ENCODE assay signal across 9 cellular contexts in the genomic region with DNA sequence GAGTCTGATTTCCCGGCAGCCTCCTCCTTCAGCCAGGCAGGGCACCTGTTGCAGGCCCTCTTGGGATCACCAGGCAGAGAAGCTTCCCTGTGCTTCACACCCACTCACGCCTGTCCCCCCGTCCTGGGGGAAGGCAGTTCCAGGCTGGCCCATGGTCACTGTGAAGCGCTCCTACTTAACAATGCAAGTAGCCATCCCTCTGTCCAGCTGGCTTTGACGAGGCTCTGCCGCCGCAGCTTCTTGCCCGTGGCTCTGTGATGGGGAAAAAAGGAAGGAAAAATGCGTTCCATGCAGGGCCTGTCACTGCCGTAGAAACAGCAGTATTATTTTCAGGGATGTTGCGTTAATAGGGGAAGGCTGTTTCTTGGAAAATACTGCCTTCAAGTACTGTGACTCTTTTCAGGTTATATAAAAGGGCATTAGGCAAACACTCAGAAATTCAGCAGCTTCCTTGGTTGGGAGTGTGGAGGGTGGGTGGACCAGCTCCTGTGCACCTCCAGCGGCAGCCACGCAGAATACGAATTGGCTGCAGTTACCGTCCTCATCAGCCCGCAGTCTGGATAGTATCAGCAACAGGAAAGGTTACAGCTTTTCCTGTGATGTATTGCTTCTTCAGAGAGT.
DNase-seq lines count a peak whose midpoint lies in the region; ATAC-seq and TF ChIP-seq lines count a peak whose summit lies in the region.
"Had no signal": no experiment of that assay in that cellular context is flagged by ENCODE, and none has a peak within 500 bp of the region (broad histone marks: within the 10 kb centered on the region; RNA-seq: fewer than 3 reads in every experiment).

No MANE protein-coding gene starts in this region.

- H3K36me3 ChIP-seq in fibroblast of lung (ENCODE audit: control insufficient read depth, insufficient read depth, low read length): no peaks in the 10 kb centered on the region
- H3K36me3 ChIP-seq in urinary bladder (ENCODE audit: insufficient read depth): no peaks in the 10 kb centered on the region

- H4K20me1 ChIP-seq in fibroblast of lung (ENCODE audit: control insufficient read depth, extremely low read depth, insufficient read depth, low read length): no peaks in the 10 kb centered on the region

- no peaks in the 10 kb centered on the region for H3K9me3 ChIP-seq in fibroblast of lung (ENCODE audit: control insufficient read depth, insufficient read depth, low read depth, low read length)

- H3K27me3 Mint-ChIP-seq in nephron progenitor cell (ENCODE audit: low read depth, poor library complexity): no peaks in the 10 kb centered on the region

- DNase-seq in DMS53 (lab: John Stamatoyannopoulos, UW) (peak; percentile 55), DMS53 treated with DMSO at 0.1 percent for 48 hours (lab: John Stamatoyannopoulos, UW; ENCODE audit: unreplicated experiment) (no peak), fibroblast of lung (ENCODE audit: low read depth in 2 of 2) (peak; percentile 60 to 70), nephron progenitor cell (no peak), activated gamma-delta T cell (lab: John Stamatoyannopoulos, UW) (no peak), cerebellum (ENCODE audit: low spot score) (no peak)

- H3K36me3 Mint-ChIP-seq in nephron progenitor cell (ENCODE audit: low read depth): peaks cover 8% of the 10 kb centered on the region

- H3K4me3 ChIP-seq in fibroblast of lung (replicated peaks in 1 of 4; ENCODE audit: control extremely low read depth in 1 of 4, insufficient read depth in 1 of 4, low read depth in 3 of 4, low read length in 4 of 4) (peak overlapping the region in 2 of 4 experiments; percentile 17 to 27), urinary bladder (ENCODE audit: low read depth, low read length) (no peak overlapping the region)

- H3K4me2 ChIP-seq in fibroblast of lung (ENCODE audit: extremely low read depth, insufficient read depth, low read length): peak overlapping the region; percentile 84

- peaks cover 80% of the 10 kb centered on the region for H3K4me1 Mint-ChIP-seq in nephron progenitor cell

- H3K9ac ChIP-seq in fibroblast of lung (ENCODE audit: insufficient read depth, low read length): no peak overlapping the region

- H3K27me3 ChIP-seq in fibroblast of lung (ENCODE audit: control insufficient read depth, insufficient read depth, low read length): no peaks in the 10 kb centered on the region

- TF ChIP-seq CTCF in fibroblast of lung (conservative IDR thresholded peaks at IDR 0.05 in 1 of 2, IDR thresholded peaks at IDR 0.05 in 1 of 2; ENCODE audit: low read depth in 1 of 2, low read length in 2 of 2) (peak; percentile 74 to 78), nephron progenitor cell (IDR thresholded peaks at IDR 0.05) (no peak)

- H3K27ac ChIP-seq in fibroblast of lung (ENCODE audit: insufficient read depth, low read length) (peak overlapping the region; percentile 35), urinary bladder (ENCODE audit: low read depth) (peak overlapping the region; percentile 63)
- H3K27ac ChIP-seq: 22Rv1 had no signal

- no peaks in the 10 kb centered on the region for H3K79me2 ChIP-seq in fibroblast of lung (ENCODE audit: control insufficient read depth, insufficient read depth, low read length)

- H3K27ac Mint-ChIP-seq in nephron progenitor cell: peak overlapping the region; percentile 89

- peak overlapping the region; percentile 42 for H3K4me3 Mint-ChIP-seq in nephron progenitor cell

- WGBS in urinary bladder: 26% methylated on average over 16 of the region's 16 CpGs

- peaks cover 15% of the 10 kb centered on the region for H3K9me3 Mint-ChIP-seq in nephron progenitor cell

- H3K4me1 ChIP-seq in fibroblast of lung (ENCODE audit: control insufficient read depth, extremely low read depth, insufficient read depth, low read length) (peaks cover 2% of the 10 kb centered on the region), urinary bladder (ENCODE audit: insufficient read depth) (no peaks in the 10 kb centered on the region)

- ATAC-seq in activated CD4-positive, CD25-positive, alpha-beta regulatory T cell treated with anti-CD3 and anti-CD28 coated beads, Interleukin-2, amount 50 U/mL, for 24 hours: no peak

- H2AFZ ChIP-seq in fibroblast of lung (ENCODE audit: low read length): peak overlapping the region; percentile 38

Comparison
In these comparisons a context has a peak if more than half of its experiments do, and no peak if none do; other contexts are left out.
1. DNase-seq: peak in DMS53 (single experiment) and fibroblast of lung (2 of 2); none in DMS53 treated with DMSO at 0.1 percent for 48 hours (single experiment), nephron progenitor cell (single experiment), activated gamma-delta T cell (single experiment) and cerebellum (single experiment).